ENCODE assay signal across 25 cellular contexts in the genomic region with DNA sequence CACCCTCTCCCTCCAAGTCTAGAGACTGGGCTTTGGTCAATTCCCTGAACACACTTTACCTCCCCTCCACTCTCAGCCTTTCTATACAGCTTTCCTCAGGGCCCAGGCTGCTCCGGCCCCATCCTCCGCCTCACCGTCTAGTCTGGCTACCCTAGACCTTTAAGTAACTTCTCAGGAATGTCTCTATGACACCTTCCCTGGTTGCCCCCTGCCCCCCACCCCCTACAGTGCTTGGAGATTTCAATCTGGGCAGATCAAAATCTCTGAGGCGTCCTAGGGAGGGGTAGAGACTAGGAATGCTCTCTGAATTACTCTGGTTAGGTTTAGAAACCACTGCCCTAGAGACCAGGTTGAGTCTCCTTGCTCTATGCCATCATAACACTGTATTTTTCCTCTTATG. TPM values are rescaled to one million over a fixed set of nuclear protein-coding genes. Genes with fewer than 3 reads are reported as not detected.
DNase-seq lines count a peak whose midpoint lies in the region; ATAC-seq, FAIRE-seq and TF ChIP-seq lines count a peak whose summit lies in the region.
"Had no signal": no experiment of that assay in that cellular context is flagged by ENCODE, and none has a peak within 500 bp of the region (broad histone marks: within the 10 kb centered on the region; RNA-seq: fewer than 3 reads in every experiment).

No MANE protein-coding gene starts in this region.

- 99% methylated on average over 4 of the region's 4 CpGs for WGBS in GM12878 (ENCODE audit: insufficient coverage, insufficient replicate concordance, low lambda C conversion rate, missing lambda C conversion rate)

- no TSS peak for BruUV-seq in GM12878 (replicated peaks; lab: Mats Ljungman, UMichigan)

- ATAC-seq in GM12878 (no peak), HG02623 (IDR thresholded peaks at IDR 0.05; ENCODE audit: unreplicated experiment) (no peak), HG03354 (IDR thresholded peaks at IDR 0.05; ENCODE audit: poor library complexity, severe bottlenecking, unreplicated experiment) (no peak)
- no peak for ATAC-seq in naive thymus-derived CD8-positive, alpha-beta T cell
- ATAC-seq: gastroesophageal sphincter, sciatic nerve had no signal

- H3K9me3 Mint-ChIP-seq in naive thymus-derived CD8-positive, alpha-beta T cell: no peaks in the 10 kb centered on the region
- H3K9me3 Mint-ChIP-seq: activated T-helper 2 cell treated with anti-CD3 and anti-CD28 coated beads, Interferon-gamma antibody, Interleukin-2, Interleukin-4, amounts not matched to agents 10 μg/mL and 5 μg/mL and 100 μg/mL, durations not matched to agents 14 hours and 24 hours and 36 hours had no signal

- peaks cover 42 to 68% (median 59%) of the 10 kb centered on the region in 4 donors for H3K4me1 Mint-ChIP-seq in naive thymus-derived CD8-positive, alpha-beta T cell

- peaks cover 0 to 9% (median 8%) of the 10 kb centered on the region in 3 donors for H3K36me3 Mint-ChIP-seq in naive thymus-derived CD8-positive, alpha-beta T cell

- no peaks in the 10 kb centered on the region for H3K27me3 Mint-ChIP-seq in naive thymus-derived CD8-positive, alpha-beta T cell

- H3K4me3 ChIP-seq in DOHH2 (ENCODE audit: low read length) (no peak overlapping the region), Loucy (ENCODE audit: low read length, poor library complexity, severe bottlenecking) (peak overlapping the region; percentile 33), GM12878 (no peak overlapping the region; the same call in 1 of the 2 replicates)
- H3K4me3 ChIP-seq: dorsolateral prefrontal cortex, gastroesophageal sphincter, left ventricle myocardium inferior, MG63, PC-9, transverse colon had no signal

- peak overlapping the region; percentile 17; the same call in 1 of the 2 replicates for H3K4me2 ChIP-seq in DOHH2 (ENCODE audit: low read length)
- H3K4me2 ChIP-seq in Loucy (ENCODE audit: low read depth, low read length, poor library complexity, severe bottlenecking): peak overlapping the region; percentile 88
- peak overlapping the region; percentile 62 for H3K4me2 ChIP-seq in GM12878 (ENCODE audit: control insufficient read depth, insufficient read depth)
- H3K4me2 ChIP-seq: PC-9 had no signal

- FAIRE-seq in GM12878 (lab: Jason Lieb, UNC): no peak
- FAIRE-seq: H1 had no signal

- SMC1A ChIA-PET in GM12878 (lab: Charles Lee; ENCODE audit: uncharacterized antibody, unreplicated experiment): interaction anchor here (1.4 to 12.6 kb wide), 9 partner anchors 10 to 364 kb away, joined by 3 to 252 read pairs (median 11); no protein-coding TSS in a partner anchor

- H3K27ac Mint-ChIP-seq in naive thymus-derived CD8-positive, alpha-beta T cell: peak overlapping the region in 6 of 10 donors; percentile 17 to 81 (median 53)
- H3K27ac Mint-ChIP-seq: activated T-helper 2 cell treated with anti-CD3 and anti-CD28 coated beads, Interferon-gamma antibody, Interleukin-2, Interleukin-4, amounts not matched to agents 10 μg/mL and 5 μg/mL and 100 μg/mL, durations not matched to agents 14 hours and 24 hours and 36 hours had no signal

- intact Hi-C loops in GM12878 (cut with micrococcal nuclease; ENCODE audit: unreplicated experiment): no loop called here

- H3K4me1 ChIP-seq in DOHH2 (ENCODE audit: control insufficient read depth, low read length): peaks cover 67% of the 10 kb centered on the region
- peaks cover 54% of the 10 kb centered on the region for H3K4me1 ChIP-seq in Loucy (ENCODE audit: insufficient read depth, low read length, poor library complexity, severe bottlenecking)
- H3K4me1 ChIP-seq in GM12878 (ENCODE audit: control insufficient read depth, insufficient read depth, low read length): peaks cover 43% of the 10 kb centered on the region

- in situ Hi-C loops in GM12878 (cut with MboI): no loop called here

- no peaks in the 10 kb centered on the region for H3K9me3 ChIP-seq in DOHH2 (ENCODE audit: control insufficient read depth, insufficient read depth, low read length)
- no peaks in the 10 kb centered on the region for H3K9me3 ChIP-seq in Loucy (ENCODE audit: insufficient read depth, low read depth, low read length)
- no peaks in the 10 kb centered on the region; the same call in 2 of the 3 replicates for H3K9me3 ChIP-seq in GM12878 (replicated peaks; ENCODE audit: control insufficient read depth, insufficient read depth, low read length)
- H3K9me3 ChIP-seq: gastroesophageal sphincter, left ventricle myocardium inferior, MG63, transverse colon had no signal

- no peak for TF ChIP-seq RAD21 in GM12878 (IDR thresholded peaks at IDR 0.05; ENCODE audit: insufficient read depth, low read depth, low read length)

- TF ChIP-seq POLR2A in GM12878 (IDR thresholded peaks at IDR 0.05; ENCODE audit: low read depth, low read length): no peak

- H3K27ac ChIP-seq in DOHH2 (ENCODE audit: low read depth, low read length) (no peak overlapping the region; the same call in 1 of the 2 replicates), GM12878 (ENCODE audit: control insufficient read depth, insufficient read depth) (peak overlapping the region; percentile 29; the same call in 1 of the 2 replicates)
- H3K27ac ChIP-seq: dorsolateral prefrontal cortex, gastroesophageal sphincter, left ventricle myocardium inferior, PC-9, transverse colon had no signal

- H3F3A ChIP-seq in DOHH2 (ENCODE audit: control insufficient read depth, insufficient read depth) (peaks cover 19% of the 10 kb centered on the region), Loucy (ENCODE audit: low read depth) (peaks cover 2% of the 10 kb centered on the region; the same call in 1 of the 2 replicates)

- TF ChIP-seq CTCF in DOHH2 (IDR thresholded peaks at IDR 0.05; ENCODE audit: low read depth, low read length, poor library complexity, severe bottlenecking): no peak
- TF ChIP-seq CTCF in Loucy (conservative IDR thresholded peaks at IDR 0.05; ENCODE audit: low read length): no peak
- TF ChIP-seq CTCF in GM12878 (IDR thresholded peaks at IDR 0.05 in 2 of 3, conservative IDR thresholded peaks at IDR 0.05 in 1 of 3; ENCODE audit: control insufficient read depth in 2 of 3, extremely low read depth in 1 of 3, insufficient read depth in 1 of 3, low read depth in 3 of 3, low read length in 3 of 3): no peak

- H4K20me1 ChIP-seq in DOHH2 (ENCODE audit: control insufficient read depth, insufficient read depth, low read depth, low read length) (peaks cover 47% of the 10 kb centered on the region), Loucy (ENCODE audit: insufficient read depth, low read length, poor library complexity, severe bottlenecking) (peaks cover 66% of the 10 kb centered on the region), GM12878 (ENCODE audit: control insufficient read depth, insufficient read depth) (no peaks in the 10 kb centered on the region; the same call in none of the 2 replicates)

- H3K36me3 ChIP-seq in DOHH2 (ENCODE audit: control insufficient read depth, low read length) (peaks cover 85% of the 10 kb centered on the region), Loucy (ENCODE audit: insufficient read depth, low read length) (peaks cover 10% of the 10 kb centered on the region; the same call in 1 of the 2 replicates), GM12878 (ENCODE audit: control insufficient read depth in 2 of 2, insufficient read depth in 2 of 2, low read length in 1 of 2) (peaks cover 0 to 13% of the 10 kb centered on the region in 2 experiments; a peak in 2 of 4 replicates)

- H3K79me2 ChIP-seq in DOHH2 (ENCODE audit: control insufficient read depth, low read length): peaks cover 100% of the 10 kb centered on the region
- peaks cover 93% of the 10 kb centered on the region for H3K79me2 ChIP-seq in Loucy (ENCODE audit: insufficient read depth, low read length)
- H3K79me2 ChIP-seq in GM12878 (ENCODE audit: control insufficient read depth, insufficient read depth, low read length): peaks cover 88% of the 10 kb centered on the region

- H3K9ac ChIP-seq in Loucy (ENCODE audit: low read depth, low read length, poor library complexity, severe bottlenecking) (no peak overlapping the region), GM12878 (ENCODE audit: control insufficient read depth, insufficient read depth, low read length) (no peak overlapping the region)

- no peak overlapping the region for H3K4me3 Mint-ChIP-seq in naive thymus-derived CD8-positive, alpha-beta T cell

- DNase-seq in GM12878 (ENCODE audit: low read depth, low spot score) (no peak), NCI-H510A treated with DMSO at 0.1 percent for 48 hours (lab: John Stamatoyannopoulos, UW) (no peak)
- no peak for DNase-seq in naive thymus-derived CD8-positive, alpha-beta T cell
- DNase-seq: activated CD8-positive, alpha-beta memory T cell treated with anti-CD3 and anti-CD28 coated beads for 24 hours; AML-193; dorsolateral prefrontal cortex; GDM1; left ventricle myocardium inferior; MG63; NCI-H146; NCI-H748 treated with DMSO at 0.1 percent for 48 hours; PC-9; stimulated activated naive CD4-positive, alpha-beta T cell treated with Interleukin-2 at 50 U/mL for 16 hours; T1000; transverse colon had no signal

- TF ChIP-seq EP300 in GM12878 (IDR thresholded peaks at IDR 0.05; ENCODE audit: borderline replicate concordance in 1 of 2, control insufficient read depth in 1 of 2, low read depth in 2 of 2, low read length in 2 of 2): no peak

- H2AFZ ChIP-seq in Loucy (ENCODE audit: low read length) (no peak overlapping the region), GM12878 (ENCODE audit: control insufficient read depth, low read depth, low read length) (no peak overlapping the region)
- H2AFZ ChIP-seq: PC-9 had no signal

- POLR2A ChIA-PET in GM12878 (lab: Charles Lee): interaction anchor here (0.6 to 5.9 kb wide), 6 partner anchors 8 to 264 kb away, joined by 3 to 51 read pairs (median 3); no protein-coding TSS in a partner anchor
- POLR2A ChIA-PET in naive thymus-derived CD8-positive, alpha-beta T cell (lab: Charles Lee): interaction anchor here (0.5 kb wide), 1 partner anchor 253 kb away, joined by 5 read pairs; no protein-coding TSS in a partner anchor

- CTCF ChIA-PET in GM12878 (lab: Yijun Ruan, JAX): interaction anchor here (1.1 to 17.0 kb wide), 8 partner anchors 11 to 104 kb away, joined by 3 to 260 read pairs (median 22); no protein-coding TSS in a partner anchor

- no peaks in the 10 kb centered on the region for H3K27me3 ChIP-seq in DOHH2 (ENCODE audit: control insufficient read depth, low read length)
- H3K27me3 ChIP-seq in Loucy (ENCODE audit: insufficient read depth, low read length, poor library complexity, severe bottlenecking): no peaks in the 10 kb centered on the region
- H3K27me3 ChIP-seq in GM12878 (replicated peaks in 1 of 2; ENCODE audit: control insufficient read depth in 2 of 2, insufficient read depth in 2 of 2, low read length in 1 of 2): no peaks in the 10 kb centered on the region
- H3K27me3 ChIP-seq: dorsolateral prefrontal cortex, gastroesophageal sphincter, MG63, transverse colon had no signal

- no peaks in the 10 kb centered on the region for H3K9me2 ChIP-seq in DOHH2 (replicated peaks; ENCODE audit: control insufficient read depth, low read length)
- H3K9me2 ChIP-seq in Loucy (replicated peaks; ENCODE audit: low read depth, low read length): no peaks in the 10 kb centered on the region

- RAD21 ChIA-PET in GM12878 (lab: Charles Lee; ENCODE audit: unreplicated experiment): interaction anchor here (0.6 to 12.7 kb wide), 8 partner anchors 10 to 1541 kb away, joined by 3 to 187 read pairs (median 10); partner anchors contain the start of gene PNRC1

RNA-seq across cellular contexts. Expression of gene UBE2J1, which starts 6.1 kb away (rescaled TPM):
- 36.7 and 38.5 TPM in 2 replicates for total RNA-seq in GM12878 (2013; cell fraction: nucleolus; rRNA removed)
- 90.6 and 96.0 TPM in 2 replicates for total RNA-seq in GM12878 (2014; rRNA removed)
- total RNA-seq in GM12878 (2014; rRNA removed; fragmentation: Illumina TruSeq; extraction: Trizol): 110 and 114 TPM in 2 replicates
- total RNA-seq in GM12878 (2021): 84.3 and 85.9 TPM in 2 replicates
- polyA plus RNA-seq in GM12878 (2011; ENCODE audit: low read depth): 65.5 TPM
- 89.5 and 129 TPM in 2 replicates for polyA plus RNA-seq in GM12878 (2011; rRNA removed)
- 43.6 and 46.9 TPM in 2 replicates for polyA plus RNA-seq in GM12878 (2011; cell fraction: cytosol; rRNA removed)
- 22.2 and 24.3 TPM in 2 replicates for polyA plus RNA-seq in GM12878 (2011; cell fraction: nucleus; rRNA removed)
- 84.3 and 96.2 TPM in 2 replicates for polyA plus RNA-seq in GM12878 (2012)
- polyA plus RNA-seq in GM12878 (2014; fragmentation: Illumina TruSeq; extraction: Trizol): 120 and 151 TPM in 2 replicates
- 10 to 100 TPM; 48.7 to 69.1 TPM for polyA plus RNA-seq in GM12878 (2014; fragmentation: Nextera tagmentation; extraction: Ambion mirVana)
- 68.5 and 76.8 TPM in 2 replicates for polyA plus RNA-seq in GM12878 (2014; rRNA removed)
- 100 to 1,000 TPM; 129 to 131 TPM for polyA plus RNA-seq in GM12878 (2016; fragmentation: Nextera tagmentation; extraction: Ambion mirVana)
- polyA minus RNA-seq in GM12878 (2011; rRNA and poly(A)+ RNA removed): 59.3 and 75.9 TPM in 2 replicates
- polyA minus RNA-seq in GM12878 (2011; cell fraction: cytosol; rRNA and poly(A)+ RNA removed): 25.3 and 30.1 TPM in 2 replicates
- polyA minus RNA-seq in GM12878 (2011; cell fraction: nucleus; rRNA and poly(A)+ RNA removed): 11.0 and 17.1 TPM in 2 replicates
- total RNA-seq in naive thymus-derived CD8-positive, alpha-beta T cell: 10 to 100 TPM; 18.8 to 19.7 TPM
- polyA plus RNA-seq in naive thymus-derived CD8-positive, alpha-beta T cell: 10 to 100 TPM; 24.8 to 30.8 (median 27.5) TPM

RNA-seq across cellular contexts. Expression of gene GABRR2, which starts 31.3 kb away (rescaled TPM):
- 2.9 and 4.1 TPM in 2 replicates for total RNA-seq in GM12878 (2013; cell fraction: nucleolus; rRNA removed)
- total RNA-seq in GM12878 (2014; rRNA removed) (0.23 and 0.33 TPM in 2 replicates), GM12878 (2014; rRNA removed; fragmentation: Illumina TruSeq; extraction: Trizol) (0.31 and 0.32 TPM in 2 replicates), GM12878 (2021) (0.35 and 0.54 TPM in 2 replicates)
- polyA plus RNA-seq in GM12878 (2011; ENCODE audit: low read depth): 0.35 TPM
- polyA plus RNA-seq in GM12878 (2011; rRNA removed) (0.27 and 0.34 TPM in 2 replicates), GM12878 (2014; fragmentation: Illumina TruSeq; extraction: Trizol) (0.59 and 0.72 TPM in 2 replicates), GM12878 (2014; fragmentation: Nextera tagmentation; extraction: Ambion mirVana) (not detected), GM12878 (2014; rRNA removed) (0.33 and 0.62 TPM in 2 replicates), GM12878 (2016; fragmentation: Nextera tagmentation; extraction: Ambion mirVana) (under 1 TPM; 0.16 to 0.19 TPM)
- 0.36 and 0.37 TPM in 2 replicates for polyA plus RNA-seq in GM12878 (2011; cell fraction: cytosol; rRNA removed)
- polyA plus RNA-seq in GM12878 (2011; cell fraction: nucleus; rRNA removed): 4.2 and 4.3 TPM in 2 replicates
- 0.38 and 0.58 TPM in 2 replicates for polyA plus RNA-seq in GM12878 (2012)
- polyA minus RNA-seq in GM12878 (2011; rRNA and poly(A)+ RNA removed): 0.22 and 0.26 TPM in 2 replicates
- polyA minus RNA-seq in GM12878 (2011; cell fraction: cytosol; rRNA and poly(A)+ RNA removed): not detected in 2 replicates
- 0.48 and 0.77 TPM in 2 replicates for polyA minus RNA-seq in GM12878 (2011; cell fraction: nucleus; rRNA and poly(A)+ RNA removed)
- 1 to 10 TPM; 1.2 to 2.9 TPM for total RNA-seq in naive thymus-derived CD8-positive, alpha-beta T cell
- polyA plus RNA-seq in naive thymus-derived CD8-positive, alpha-beta T cell: not detected
- total RNA-seq: H1, osteoblast, SK-MEL-5 had no signal
- polyA plus RNA-seq: H1 had no signal

Comparison
In these comparisons a context has a peak if more than half of its experiments do, and no peak if none do; other contexts are left out.
1. H3K4me2 ChIP-seq: peak in every context shown above with its lines; median percentile 88 in Loucy; 62 in GM12878; 17 in DOHH2.